ENCODE assay signal across 34 cellular contexts in the genomic region with DNA sequence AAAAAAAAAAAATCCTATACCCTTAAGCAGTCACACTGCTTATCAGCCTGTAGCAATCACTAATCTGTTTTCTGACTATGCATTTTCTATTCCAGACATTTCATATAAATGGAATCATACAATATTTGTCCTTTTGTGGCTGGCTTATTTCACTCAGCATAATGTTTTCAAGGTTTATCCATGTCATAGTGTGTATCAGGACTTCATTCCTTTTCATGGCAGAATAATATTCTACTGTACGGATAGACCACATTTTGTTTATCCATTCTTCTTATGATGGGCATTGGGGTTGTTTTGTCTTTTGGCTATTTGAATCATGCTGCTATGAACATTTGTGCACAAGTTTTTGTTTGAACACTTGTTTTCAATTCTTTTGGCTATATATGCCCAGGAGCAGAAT. TPM values are rescaled to one million over a fixed set of nuclear protein-coding genes. Genes with fewer than 3 reads are reported as not detected.
"Had no signal": no experiment of that assay in that cellular context is flagged by ENCODE, and none has a peak within 500 bp of the region (broad histone marks: within the 10 kb centered on the region; RNA-seq: fewer than 3 reads in every experiment).

No MANE protein-coding gene starts in this region.

- H3K36me3 ChIP-seq: MG63 had no signal

- H3K4me3 ChIP-seq: MG63 had no signal

- H3K27me3 ChIP-seq: MG63 had no signal

- H3K9me3 ChIP-seq: MG63 had no signal

- DNase-seq: Karpas-422, Kasumi-1, MG63, MM.1S, NCI-H1048, NCI-H1092, NCI-H1092 treated with DMSO at 0.1 percent for 48 hours, NCI-H1105, NCI-H1105 treated with DMSO at 0.1 percent for 48 hours, NCI-H1417, NCI-H1417 treated with DMSO at 0.1 percent for 48 hours, NCI-H1436, NCI-H146, NCI-H1694, NCI-H1694 treated with DMSO at 0.1 percent for 48 hours, NCI-H187, NCI-H187 treated with DMSO at 0.1 percent for 48 hours, NCI-H1930, NCI-H2029, NCI-H2029 treated with DMSO at 0.1 percent for 48 hours, NCI-H2081, NCI-H2081 treated with DMSO at 0.1 percent for 48 hours, NCI-H2107, NCI-H2171, NCI-H2171 treated with DMSO at 0.1 percent for 48 hours, NCI-H2227 treated with DMSO at 0.1 percent for 48 hours, NCI-H226, NCI-H345, NCI-H446, NCI-H446 treated with DMSO at 0.1 percent for 48 hours, NCI-H510A, NCI-H510A treated with DMSO at 0.1 percent for 48 hours, NCI-H524 had no signal

RNA-seq across cellular contexts. Expression of gene KSR2, which starts 8.6 kb away (rescaled TPM):
- total RNA-seq: NCI-H460 had no signal
